ENCODE assay signal across 1 cellular context in genomic region chr2:174074831-174075230, GRCh38.
A peak's percentile ranks its signal among the peaks of the same experiment; 100 is the strongest.
TF ChIP-seq lines count a peak whose summit lies in the region.

No MANE protein-coding gene starts in this region.

TF ChIP-seq in K562, 482 proteins besides CTCF, POLR2A, EP300 and RAD21 (continued from another document and continues in another):
- TF ChIP-seq HES1 (IDR thresholded peaks at IDR 0.05; ENCODE audit: low read depth), result peak; percentile 86
- TF ChIP-seq NFIX (CRISPR knock-in tag; IDR thresholded peaks at IDR 0.05; ENCODE audit: low read depth), result no peak
- no peak for TF ChIP-seq PHB (CRISPR knock-in tag; IDR thresholded peaks at IDR 0.05)
- no peak for TF ChIP-seq MLX (CRISPR knock-in tag; conservative IDR thresholded peaks at IDR 0.05)
- TF ChIP-seq CCNT2 (IDR thresholded peaks at IDR 0.05; ENCODE audit: borderline replicate concordance, extremely low read depth, insufficient read length, low read depth, low read length), result peak; percentile 46
- TF ChIP-seq SMARCA5 (IDR thresholded peaks at IDR 0.05), result no peak
- TF ChIP-seq DACH1 (IDR thresholded peaks at IDR 0.05; ENCODE audit: partially characterized antibody), result no peak
- TF ChIP-seq MAFK (IDR thresholded peaks at IDR 0.05; ENCODE audit: low read length), result peak; percentile 39; the same call in 1 of the 2 replicates
- no peak for TF ChIP-seq ZBTB2 (IDR thresholded peaks at IDR 0.05)
- peak; percentile 83 for TF ChIP-seq HDAC3 (IDR thresholded peaks at IDR 0.05; ENCODE audit: borderline replicate concordance, partially characterized antibody)
- no peak for TF ChIP-seq USF1 (CRISPR knock-in tag; IDR thresholded peaks at IDR 0.05)
- no peak for TF ChIP-seq ZBTB34 (CRISPR knock-in tag; IDR thresholded peaks at IDR 0.05)
- peak; percentile 14 for TF ChIP-seq PRDM10 (IDR thresholded peaks at IDR 0.05; ENCODE audit: partially characterized antibody)
- no peak for TF ChIP-seq TEAD2 (tag; IDR thresholded peaks at IDR 0.05)
- TF ChIP-seq ATF2 (CRISPR knock-in tag; IDR thresholded peaks at IDR 0.05), result no peak
- TF ChIP-seq ZNF444 (CRISPR knock-in tag; IDR thresholded peaks at IDR 0.05), result no peak
- TF ChIP-seq TAF1 (IDR thresholded peaks at IDR 0.05; ENCODE audit: control insufficient read depth, extremely low read depth, insufficient read depth, low read length, severe bottlenecking), result peak; percentile 42
- no peak for TF ChIP-seq XRCC4 (IDR thresholded peaks at IDR 0.05; ENCODE audit: extremely low read depth, insufficient read depth, insufficient read length)
- TF ChIP-seq SMARCE1 (IDR thresholded peaks at IDR 0.05), result peak; percentile 83
- TF ChIP-seq CHD4 (IDR thresholded peaks at IDR 0.05; ENCODE audit: insufficient read depth, insufficient replicate concordance, low read depth, low read length, poor library complexity, severe bottlenecking), result no peak
- no peak for TF ChIP-seq MAX (CRISPR knock-in tag; IDR thresholded peaks at IDR 0.05)
- TF ChIP-seq CHCHD3 (CRISPR knock-in tag; IDR thresholded peaks at IDR 0.05), result 0 out of 2 replicates have a peak, but pooled peaks have one; percentile 31
- peak in 1 of 2 experiments; percentile 95; a peak in 2 of 4 replicates for TF ChIP-seq ZMIZ1 (IDR thresholded peaks at IDR 0.05; ENCODE audit: low read depth in 2 of 2, low read length in 2 of 2)
- peak; percentile 13; the same call in 1 of the 2 replicates for TF ChIP-seq GATAD2B (IDR thresholded peaks at IDR 0.05; ENCODE audit: borderline replicate concordance)
- TF ChIP-seq MTA2 (IDR thresholded peaks at IDR 0.05; ENCODE audit: low read depth), result peak; percentile 98
- TF ChIP-seq ZEB2 (IDR thresholded peaks at IDR 0.05), result no peak
- peak; percentile 43 to 78; a peak in 2 of 4 replicates for TF ChIP-seq MNT (conservative IDR thresholded peaks at IDR 0.05)
- peak; percentile 98 for TF ChIP-seq CBFA2T3 (IDR thresholded peaks at IDR 0.05)
- TF ChIP-seq POLR2AphosphoS5 (IDR thresholded peaks at IDR 0.05; ENCODE audit: control insufficient read depth, insufficient read depth, low read depth, low read length), result peak; percentile 94
- TF ChIP-seq IRF1 (CRISPR knock-in tag; IDR thresholded peaks at IDR 0.05; ENCODE audit: borderline replicate concordance), result no peak
- TF ChIP-seq TOE1 (IDR thresholded peaks at IDR 0.05; ENCODE audit: borderline replicate concordance), result 0 out of 2 replicates have a peak, but pooled peaks have one; percentile 17
- no peak for TF ChIP-seq TOE1 (CRISPR knock-in tag; IDR thresholded peaks at IDR 0.05; ENCODE audit: borderline replicate concordance, low read depth)
- no peak for TF ChIP-seq KAT8 (IDR thresholded peaks at IDR 0.05; ENCODE audit: low read depth)
- TF ChIP-seq ZNF146 (CRISPR knock-in tag; IDR thresholded peaks at IDR 0.05; ENCODE audit: unreplicated experiment), result no peak
- no peak for TF ChIP-seq TRIM25 (IDR thresholded peaks at IDR 0.05; ENCODE audit: borderline replicate concordance)
- TF ChIP-seq NCOR1 (IDR thresholded peaks at IDR 0.05), result peak; percentile 97
- no peak for TF ChIP-seq ZNF764 (CRISPR knock-in tag; IDR thresholded peaks at IDR 0.05; ENCODE audit: low read depth)
- TF ChIP-seq DNMT1 (IDR thresholded peaks at IDR 0.05), result no peak
- TF ChIP-seq ZNF184 (CRISPR knock-in tag; IDR thresholded peaks at IDR 0.05), result no peak
- TF ChIP-seq PHTF2 (CRISPR knock-in tag; IDR thresholded peaks at IDR 0.05), result no peak
- TF ChIP-seq SMAD4 (CRISPR knock-in tag; conservative IDR thresholded peaks at IDR 0.05), result peak; percentile 97
- TF ChIP-seq SNIP1 (IDR thresholded peaks at IDR 0.05; ENCODE audit: low read depth), result no peak
- no peak for TF ChIP-seq ZNF77 (CRISPR knock-in tag; IDR thresholded peaks at IDR 0.05)
